In the genomic region with DNA sequence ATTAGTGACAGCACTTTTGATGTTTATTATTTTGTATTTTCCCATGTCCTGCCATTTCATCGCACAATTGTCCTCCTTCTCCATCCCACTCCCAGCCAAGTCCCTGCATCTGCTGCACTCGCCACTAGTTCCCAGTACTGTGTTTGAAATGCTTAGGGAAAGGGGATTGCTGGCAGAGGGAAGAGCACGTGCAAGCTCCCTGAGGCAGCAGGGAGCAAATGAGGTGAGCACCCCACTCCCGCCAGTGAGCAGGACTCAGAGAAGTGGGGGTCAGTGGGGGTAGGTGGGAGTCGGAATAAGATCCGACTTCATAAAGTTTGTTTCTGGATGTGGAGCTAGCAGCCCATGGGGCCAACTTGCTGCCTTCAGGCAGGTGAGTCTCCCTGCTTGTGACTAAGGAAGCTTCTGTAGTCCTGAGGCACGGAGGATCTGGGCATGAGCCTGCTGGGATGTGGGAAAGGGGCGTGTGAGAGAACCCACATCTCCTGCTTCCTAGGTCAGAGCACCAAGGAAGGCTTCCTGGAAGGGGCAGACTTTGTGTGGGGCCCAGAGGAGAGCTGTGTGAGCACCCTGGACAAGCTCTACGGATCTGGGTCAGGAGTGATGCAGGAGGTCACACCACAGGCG, we compare ENCODE assay signal across 14 cellular contexts.
DNase-seq lines count a peak whose midpoint lies in the region; ATAC-seq, FAIRE-seq and TF ChIP-seq lines count a peak whose summit lies in the region.
"Had no signal": no experiment of that assay in that cellular context is flagged by ENCODE, and none has a peak within 500 bp of the region (broad histone marks: within the 10 kb centered on the region; RNA-seq: fewer than 3 reads in every experiment).

No MANE protein-coding gene starts in this region.

- TF ChIP-seq RAD21 in SK-N-SH (IDR thresholded peaks at IDR 0.05; ENCODE audit: low read length) (no peak), HepG2 (CRISPR knock-in tag; IDR thresholded peaks at IDR 0.05) (no peak)

- ATAC-seq in SK-N-SH treated with all-trans-retinoic acid at 6 μM for 48 hours = no peak
- no peak for ATAC-seq in activated B cell treated with CpG ODN at 0.5 μM for 24 hours (ENCODE audit: low read depth)
- no peak for ATAC-seq in HepG2
- ATAC-seq in GM21717 (IDR thresholded peaks at IDR 0.05; ENCODE audit: unreplicated experiment) = no peak

- H3K36me3 ChIP-seq in SK-N-SH (replicated peaks in 1 of 2; ENCODE audit: control insufficient read depth in 1 of 2, insufficient read depth in 2 of 2, low read length in 1 of 2) = no peaks in the 10 kb centered on the region
- H3K36me3 ChIP-seq in HepG2 (replicated peaks in 1 of 2; ENCODE audit: control insufficient read depth in 1 of 2, insufficient read depth in 2 of 2, low read length in 2 of 2) = no peaks in the 10 kb centered on the region
- H3K36me3 ChIP-seq in thyroid gland = no peaks in the 10 kb centered on the region
- H3K36me3 ChIP-seq: spleen had no signal

- peaks cover 58% of the 10 kb centered on the region for H3K4me1 Mint-ChIP-seq in activated B cell treated with CpG ODN at 0.5 μM for 24 hours
- H3K4me1 Mint-ChIP-seq: activated CD4-positive, alpha-beta T cell treated with anti-CD3 and anti-CD28 coated beads, Interleukin-2, amount 10 ng/mL, durations not matched to agents 7 days and 5 days had no signal

- TF ChIP-seq CTCF in SK-N-SH (IDR thresholded peaks at IDR 0.05) = no peak
- TF ChIP-seq CTCF in activated B cell treated with CpG ODN at 0.5 μM for 24 hours (IDR thresholded peaks at IDR 0.05) = no peak
- no peak for TF ChIP-seq CTCF in HepG2 (CRISPR knock-in tag; IDR thresholded peaks at IDR 0.05)
- TF ChIP-seq CTCF in thyroid gland (IDR thresholded peaks at IDR 0.05) = no peak

- H3K9ac ChIP-seq in SK-N-SH (peak overlapping the region; percentile 38; the same call in 1 of the 2 replicates), HepG2 (ENCODE audit: insufficient read depth, low read depth, low read length) (no peak overlapping the region)

- peaks cover 6% of the 10 kb centered on the region for H3F3A ChIP-seq in SK-N-SH (replicated peaks; ENCODE audit: insufficient read depth)

- POLR2A ChIA-PET in SK-N-SH (lab: Yijun Ruan, JAX) = no interaction called here
- POLR2A ChIA-PET in activated B cell treated with CpG ODN at 0.5 μM for 24 hours (lab: Charles Lee) = interaction anchor here (0.6 to 2.9 kb wide), 5 partner anchors 14 to 289 kb away, joined by 3 to 29 read pairs (median 4); no protein-coding TSS in a partner anchor
- POLR2A ChIA-PET in HepG2 (lab: Yijun Ruan, JAX) = interaction anchor here (1.2 to 1.7 kb wide), 2 partner anchors 57 to 98 kb away, joined by 5 to 6 read pairs; no protein-coding TSS in a partner anchor

- TF ChIP-seq EP300 in SK-N-SH (IDR thresholded peaks at IDR 0.05; ENCODE audit: borderline replicate concordance in 1 of 2, low read depth in 1 of 2, low read length in 1 of 2) = no peak
- TF ChIP-seq EP300 in HepG2 (IDR thresholded peaks at IDR 0.05; ENCODE audit: low read depth in 2 of 2, low read length in 2 of 2) = no peak
- TF ChIP-seq EP300 in HepG2 (CRISPR knock-in tag; IDR thresholded peaks at IDR 0.05; ENCODE audit: borderline replicate concordance) = no peak

- H3K79me2 ChIP-seq in SK-N-SH (ENCODE audit: insufficient read depth) = no peaks in the 10 kb centered on the region
- H3K79me2 ChIP-seq in HepG2 (ENCODE audit: insufficient read depth, low read length) = no peaks in the 10 kb centered on the region

- no peaks in the 10 kb centered on the region for H3K9me2 ChIP-seq in SK-N-SH

- H4K20me1 ChIP-seq in SK-N-SH (ENCODE audit: insufficient read depth) (no peaks in the 10 kb centered on the region), HepG2 (ENCODE audit: insufficient read depth, low read length) (no peaks in the 10 kb centered on the region)

- WGBS in SK-N-SH (ENCODE audit: low lambda C conversion rate) = 94% methylated on average over 9 of the region's 10 CpGs
- WGBS in HepG2 (ENCODE audit: low lambda C conversion rate) = 52% methylated on average over 7 of the region's 10 CpGs
- 85 to 92% methylated on average over 10 of the region's 10 CpGs for WGBS in thyroid gland, 2 donors

- peak overlapping the region; percentile 79 for H3K27ac Mint-ChIP-seq in activated B cell treated with CpG ODN at 0.5 μM for 24 hours
- H3K27ac Mint-ChIP-seq: activated CD4-positive, alpha-beta T cell treated with anti-CD3 and anti-CD28 coated beads, Interleukin-2, amount 10 ng/mL, durations not matched to agents 7 days and 5 days had no signal

- BruUV-seq in HepG2 (replicated peaks; lab: Mats Ljungman, UMichigan) = no TSS peak

- H3K27me3 ChIP-seq in SK-N-SH (ENCODE audit: insufficient read depth) (no peaks in the 10 kb centered on the region), HepG2 (ENCODE audit: control insufficient read depth in 1 of 2, insufficient read depth in 2 of 2, low read length in 2 of 2) (peaks cover 4 to 12% of the 10 kb centered on the region in 2 experiments; a peak in 3 of 5 replicates), thyroid gland (no peaks in the 10 kb centered on the region)
- H3K27me3 ChIP-seq: testis had no signal

- H3K36me3 Mint-ChIP-seq in activated B cell treated with CpG ODN at 0.5 μM for 24 hours (ENCODE audit: low read depth) = no peaks in the 10 kb centered on the region

- intact Hi-C loops in activated B cell treated with CpG ODN at 0.5 μM for 24 hours (cut with micrococcal nuclease) = loop anchor here (1.0 to 10.0 kb wide), 8 partner anchors 71 to 623 kb away; no protein-coding TSS in a partner anchor
- intact Hi-C loops in HepG2 (cut with micrococcal nuclease; ENCODE audit: unreplicated experiment) = loop anchor here (5.0 to 10.0 kb wide), 2 partner anchors 73 to 100 kb away; a partner anchor contains a TSS
- intact Hi-C loops in thyroid gland (cut with DNase I) = no loop called here

- H3K27ac ChIP-seq in SK-N-SH (ENCODE audit: low read depth in 2 of 2, low read length in 1 of 2) (peak overlapping the region; percentile 81 to 93), HepG2 (ENCODE audit: extremely low read length, insufficient read depth, low read length) (peak overlapping the region; percentile 83), thyroid gland (peak overlapping the region in 2 of 3 donors; percentile 78 to 93)
- H3K27ac ChIP-seq: spleen, testis had no signal

- H3K9me3 Mint-ChIP-seq in activated B cell treated with CpG ODN at 0.5 μM for 24 hours = no peaks in the 10 kb centered on the region
- H3K9me3 Mint-ChIP-seq: activated CD4-positive, alpha-beta T cell treated with anti-CD3 and anti-CD28 coated beads, Interleukin-2, amount 10 ng/mL, durations not matched to agents 7 days and 5 days had no signal

- in situ Hi-C loops in HepG2 (cut with HindIII; ENCODE audit: extremely low pct_ligation_motif_present, low pct_unique_long_range_greater_than_20kb) = no loop called here

- H3K4me2 ChIP-seq in SK-N-SH = peak overlapping the region; percentile 75; the same call in 1 of the 2 replicates
- H3K4me2 ChIP-seq in HepG2 (ENCODE audit: low read depth, low read length) = peak overlapping the region; percentile 79

- H3K27me3 Mint-ChIP-seq in activated B cell treated with CpG ODN at 0.5 μM for 24 hours = peaks cover 7% of the 10 kb centered on the region

- TF ChIP-seq POLR2A in HepG2 (IDR thresholded peaks at IDR 0.05; ENCODE audit: insufficient read depth in 1 of 2, low read depth in 2 of 2, low read length in 2 of 2) = no peak
- no peak for TF ChIP-seq POLR2A in thyroid gland (IDR thresholded peaks at IDR 0.05)

- peak overlapping the region; percentile 39 for H3K4me3 Mint-ChIP-seq in activated B cell treated with CpG ODN at 0.5 μM for 24 hours
- H3K4me3 Mint-ChIP-seq: activated CD4-positive, alpha-beta T cell treated with anti-CD3 and anti-CD28 coated beads, Interleukin-2, amount 10 ng/mL, durations not matched to agents 7 days and 5 days had no signal

- no peak for FAIRE-seq in HepG2 (lab: Jason Lieb, UNC)

- DNase-seq in SK-N-SH = no peak
- DNase-seq in activated B cell treated with CpG ODN at 0.5 μM for 24 hours = no peak
- no peak for DNase-seq in HepG2 (ENCODE audit: low spot score)
- DNase-seq in thyroid gland = no peak
- DNase-seq in activated CD4-positive, CD25-positive, alpha-beta regulatory T cell treated with anti-CD3 and anti-CD28 coated beads, Interleukin-2, amount 50 U/mL, for 72 hours = no peak
- no peak for DNase-seq in 8988T
- DNase-seq: ACHN, glutamatergic neuron, NCI-H2227 treated with DMSO at 0.1 percent for 48 hours, spleen had no signal

- H3K4me1 ChIP-seq in SK-N-SH (ENCODE audit: control insufficient read depth in 1 of 2, insufficient read depth in 2 of 2, low read depth in 1 of 2, low read length in 1 of 2) = peaks cover 31 to 74% of the 10 kb centered on the region in 2 experiments
- peaks cover 64% of the 10 kb centered on the region for H3K4me1 ChIP-seq in HepG2 (ENCODE audit: insufficient read depth, low read length)
- H3K4me1 ChIP-seq in thyroid gland = peaks cover 25 to 53% of the 10 kb centered on the region in 2 donors

- H2AFZ ChIP-seq in SK-N-SH (ENCODE audit: low read depth) (no peak overlapping the region), HepG2 (ENCODE audit: low read length) (no peak overlapping the region)

- CTCF ChIA-PET in SK-N-SH (lab: Yijun Ruan, JAX) = interaction anchor here (0.9 to 3.3 kb wide), 6 partner anchors 9 to 290 kb away, joined by 3 to 16 read pairs (median 4); no protein-coding TSS in a partner anchor
- CTCF ChIA-PET in activated B cell treated with CpG ODN at 0.5 μM for 24 hours (lab: Charles Lee) = no interaction called here
- CTCF ChIA-PET in HepG2 (lab: Yijun Ruan, JAX; ENCODE audit: low intra/inter-chr PET ratio, low total read pairs) = no interaction called here

- no peak overlapping the region for H3K4me3 ChIP-seq in SK-N-SH (ENCODE audit: low read depth in 2 of 2, low read length in 1 of 2)
- H3K4me3 ChIP-seq in HepG2 (replicated peaks in 1 of 3; ENCODE audit: insufficient read depth in 1 of 3, low read depth in 2 of 3, low read length in 3 of 3) = no peak overlapping the region; a peak in 1 of 6 replicates
- H3K4me3 ChIP-seq in thyroid gland (replicated peaks in 1 of 3) = no peak overlapping the region
- H3K4me3 ChIP-seq: spleen, testis had no signal

- H3K9me3 ChIP-seq in SK-N-SH (no peaks in the 10 kb centered on the region), HepG2 (ENCODE audit: low read length) (no peaks in the 10 kb centered on the region), thyroid gland (no peaks in the 10 kb centered on the region)
- H3K9me3 ChIP-seq: testis had no signal

TF ChIP-seq in SK-N-SH treated with all-trans-retinoic acid at 6 μM for 48 hours, 23 proteins besides CTCF, POLR2A, EP300 and RAD21 (continues in another document):
- TF ChIP-seq CSDC2 (CRISPR knock-in tag; IDR thresholded peaks at IDR 0.05) = no peak
- no peak for TF ChIP-seq TCF4 (CRISPR knock-in tag; IDR thresholded peaks at IDR 0.05; ENCODE audit: borderline replicate concordance)
- TF ChIP-seq GLIS3 (CRISPR knock-in tag; IDR thresholded peaks at IDR 0.05) = no peak
- no peak for TF ChIP-seq ZFP30 (CRISPR knock-in tag; IDR thresholded peaks at IDR 0.05)
- no peak for TF ChIP-seq TOX (CRISPR knock-in tag; IDR thresholded peaks at IDR 0.05; ENCODE audit: borderline replicate concordance)

TF ChIP-seq in HepG2, 621 proteins besides CTCF, POLR2A, EP300 and RAD21 (continues in another document):
- 0 out of 2 replicates have a peak, but pooled peaks have one; percentile 47 for TF ChIP-seq ZNF543 (CRISPR knock-in tag; IDR thresholded peaks at IDR 0.05)
- TF ChIP-seq ZNF292 (CRISPR knock-in tag; IDR thresholded peaks at IDR 0.05; ENCODE audit: borderline replicate concordance, low read depth) = 0 out of 2 replicates have a peak, but pooled peaks have one; percentile 12
- no peak for TF ChIP-seq CAMTA2 (CRISPR knock-in tag; IDR thresholded peaks at IDR 0.05; ENCODE audit: borderline replicate concordance)
